Comparison of ENCODE assay signal across 25 cellular contexts in genomic region chr14:40581264-40581663, GRCh38.
"Had no signal": no experiment of that assay in that cellular context is flagged by ENCODE, and none has a peak within 500 bp of the region (broad histone marks: within the 10 kb centered on the region; RNA-seq: fewer than 3 reads in every experiment).

No MANE protein-coding gene starts in this region.

- H3K9me3 ChIP-seq: gastroesophageal sphincter, right lobe of liver, testis, transverse colon had no signal

- DNase-seq: activated CD4-positive, alpha-beta memory T cell treated with anti-CD3 and anti-CD28 coated beads, Interleukin-2, amount 10 ng/mL, durations not matched to agents 7 days and 5 days; activated CD4-positive, alpha-beta T cell treated with anti-CD3 and anti-CD28 coated beads for 1 hour; activated CD4-positive, alpha-beta T cell treated with anti-CD3 and anti-CD28 coated beads, Interleukin-2, amount 10 ng/mL, durations not matched to agents 7 days and 5 days; activated CD8-positive, alpha-beta memory T cell treated with anti-CD3 and anti-CD28 coated beads, Interleukin-2, amount 50 U/mL, for 48 hours; activated gamma-delta T cell treated with Interleukin-2 at 50 U/mL for 16 hours; activated naive CD4-positive, alpha-beta T cell treated with anti-CD3 and anti-CD28 coated beads, Interleukin-2, amount 50 U/mL, for 16 hours; activated T-cell treated with anti-CD3 and anti-CD28 coated beads, Interleukin-2, amount 50 U/mL, for 4 hours; amniotic stem cell; cortex of kidney; hippocampal formation; kidney; left colon; mammary epithelial cell; naive thymus-derived CD8-positive, alpha-beta T cell; right lobe of liver; stimulated activated CD4-positive, alpha-beta T cell treated with anti-CD3 and anti-CD28 coated beads, Interleukin-2, amount 100 ng/mL, for 48 hours; stimulated activated naive CD4-positive, alpha-beta T cell treated with Interleukin-2 at 50 U/mL for 16 hours; T1000; testis; transverse colon had no signal

- H3K4me1 ChIP-seq: gastroesophageal sphincter, right lobe of liver, testis, transverse colon had no signal

- FAIRE-seq: astrocyte, endothelial cell of umbilical vein had no signal

- H3K27ac ChIP-seq: gastroesophageal sphincter, right lobe of liver, testis, transverse colon had no signal

- H3K27me3 ChIP-seq: gastroesophageal sphincter, right lobe of liver, testis, transverse colon had no signal

- H3K36me3 ChIP-seq: gastroesophageal sphincter, right lobe of liver, transverse colon had no signal

- ATAC-seq: activated T-cell treated with anti-CD3 and anti-CD28 coated beads, Interleukin-2, amount 50 U/mL, for 4 hours; activated T-helper 17 cell treated with anti-CD3 and anti-CD28 coated beads, Interleukin-2, amount 50 U/mL, for 72 hours; gastroesophageal sphincter; left colon; naive thymus-derived CD8-positive, alpha-beta T cell; right lobe of liver; WTC11 had no signal

- H3K4me3 ChIP-seq: gastroesophageal sphincter, right lobe of liver, testis, transverse colon had no signal
